9 cellular contexts compared by ENCODE assay signal in genomic region chr1:28775121-28775942, GRCh38. TPM values are rescaled to one million over a fixed set of nuclear protein-coding genes. Genes with fewer than 3 reads are reported as not detected.
A peak's percentile ranks its signal among the peaks of the same experiment; 100 is the strongest.
DNase-seq lines count a peak whose midpoint lies in the region; ATAC-seq and TF ChIP-seq lines count a peak whose summit lies in the region.
"Had no signal": no experiment of that assay in that cellular context is flagged by ENCODE, and none has a peak within 500 bp of the region (broad histone marks: within the 10 kb centered on the region; RNA-seq: fewer than 3 reads in every experiment).

No MANE protein-coding gene starts in this region.

- H3K36me3 ChIP-seq in psoas muscle (ENCODE audit: insufficient read depth in 1 of 2, low read depth in 1 of 2) (peaks cover 0 to 25% of the 10 kb centered on the region in 2 donors), upper lobe of left lung (peaks cover 0 to 21% (median 12%) of the 10 kb centered on the region in 4 donors)

- POLR2A ChIA-PET in RWPE1 (lab: Yijun Ruan, JAX; ENCODE audit: low non-redundant PET) = interaction anchor here (0.5 to 0.7 kb wide), 2 partner anchors 127 to 264 kb away, joined by 3 read pairs; partner anchors contain the start of gene RNU11

- peak; percentile 40 for DNase-seq in GM19240 (ENCODE audit: insufficient read length, low spot score)
- DNase-seq in RWPE1 (ENCODE audit: low spot score) = peak; percentile 78
- peak; percentile 63 to 82 for DNase-seq in activated naive CD4-positive, alpha-beta T cell treated with anti-CD3 and anti-CD28 coated beads, Interleukin-2, amount 50 U/mL, for 72 hours (ENCODE audit: low spot score in 2 of 2)
- DNase-seq in Right ventricle myocardium inferior (ENCODE audit: missing footprints) = peak; percentile 93
- peak; percentile 76 to 85 for DNase-seq in psoas muscle
- peak; percentile 86 to 96 for DNase-seq in upper lobe of left lung
- no peak for DNase-seq in NCI-H1092 (lab: John Stamatoyannopoulos, UW)

- H3K9me3 ChIP-seq in psoas muscle (no peaks in the 10 kb centered on the region), upper lobe of left lung (no peaks in the 10 kb centered on the region)

- H3K4me1 ChIP-seq in psoas muscle = peaks cover 10% of the 10 kb centered on the region
- peaks cover 0 to 18% (median 14%) of the 10 kb centered on the region in 4 donors for H3K4me1 ChIP-seq in upper lobe of left lung

- CTCF ChIA-PET in RWPE1 (lab: Yijun Ruan, JAX) = interaction anchor here (0.5 to 3.1 kb wide), 11 partner anchors 10 to 462 kb away, joined by 3 to 13 read pairs (median 5); no protein-coding TSS in a partner anchor

- peak overlapping the region; percentile 58 for H3K4me3 ChIP-seq in psoas muscle
- H3K4me3 ChIP-seq in upper lobe of left lung = peak overlapping the region in 3 of 4 donors; percentile 45 to 56 (median 54)

- TF ChIP-seq CTCF in RWPE1 (conservative IDR thresholded peaks at IDR 0.05; ENCODE audit: low read depth) (no peak), psoas muscle (IDR thresholded peaks at IDR 0.05) (no peak), upper lobe of left lung (IDR thresholded peaks at IDR 0.05) (peak in 1 of 6 experiments; percentile 9)

- 23 to 34% (median 27%) methylated on average over 31 to 39 of the region's 39 CpGs for WGBS in psoas muscle, 3 donors
- WGBS in upper lobe of left lung, 2 donors = 9 to 15% methylated on average over 24 to 33 of the region's 39 CpGs

- ATAC-seq in activated naive CD4-positive, alpha-beta T cell treated with anti-CD3 and anti-CD28 coated beads, Interleukin-2, amount 50 U/mL, for 72 hours = peak; percentile 90 to 97
- ATAC-seq in Right ventricle myocardium inferior = peak; percentile 97
- peak; percentile 66 to 87 (median 82) for ATAC-seq in psoas muscle
- peak; percentile 95 to 98 for ATAC-seq in upper lobe of left lung (ENCODE audit: low FRiP score in 2 of 2)
- ATAC-seq in GM19397 (IDR thresholded peaks at IDR 0.05; ENCODE audit: unreplicated experiment) = no peak

- TF ChIP-seq EP300 in upper lobe of left lung (IDR thresholded peaks at IDR 0.05) = peak in 1 of 4 donors; percentile 10

- no peaks in the 10 kb centered on the region for H3K27me3 ChIP-seq in psoas muscle (ENCODE audit: insufficient read depth in 3 of 3, low read length in 2 of 3)
- no peaks in the 10 kb centered on the region for H3K27me3 ChIP-seq in upper lobe of left lung

- peak in 1 of 4 donors; percentile 67 for TF ChIP-seq POLR2A in upper lobe of left lung (IDR thresholded peaks at IDR 0.05)

- peak overlapping the region; percentile 20 to 70 for H3K27ac Mint-ChIP-seq in activated naive CD4-positive, alpha-beta T cell treated with anti-CD3 and anti-CD28 coated beads, Interleukin-2, amount 50 U/mL, for 72 hours

- H3K27ac ChIP-seq in RWPE1 = peak overlapping the region; percentile 55
- no peak overlapping the region for H3K27ac ChIP-seq in psoas muscle
- peak overlapping the region; percentile 31 to 82 (median 76) for H3K27ac ChIP-seq in upper lobe of left lung

- H3K36me3 Mint-ChIP-seq in activated naive CD4-positive, alpha-beta T cell treated with anti-CD3 and anti-CD28 coated beads, Interleukin-2, amount 50 U/mL, for 72 hours = no peaks in the 10 kb centered on the region

- no peaks in the 10 kb centered on the region for H3K9me3 Mint-ChIP-seq in activated naive CD4-positive, alpha-beta T cell treated with anti-CD3 and anti-CD28 coated beads, Interleukin-2, amount 50 U/mL, for 72 hours

- intact Hi-C loops in Right ventricle myocardium inferior (cut with DNase I) = no loop called here
- intact Hi-C loops in psoas muscle (cut with DNase I) = no loop called here

RNA-seq across cellular contexts. Expression of gene OPRD1, which starts 36.6 kb away (rescaled TPM):
- under 1 TPM in 1 of 2 donors, not detected in 1; 0.05 TPM for total RNA-seq in activated naive CD4-positive, alpha-beta T cell treated with anti-CD3 and anti-CD28 coated beads, Interleukin-2, amount 50 U/mL, for 72 hours
- total RNA-seq in Right ventricle myocardium inferior (not detected), psoas muscle (under 1 TPM in 2 of 4 donors, not detected in 2; 0.02 to 0.07 TPM), upper lobe of left lung (not detected)
- polyA plus RNA-seq in psoas muscle = under 1 TPM in 2 of 3 donors, not detected in 1; 0.03 to 0.12 TPM
- total RNA-seq: T-helper 1 cell treated with Interleukin-12 subunit alpha and Interleukin-12 subunit beta and Interleukin-4 antibody, amounts not matched to agents 30 ng/mL and 1 ng/mL, for 36 hours had no signal

RNA-seq across cellular contexts. Expression of gene YTHDF2, which starts 38.6 kb away (rescaled TPM):
- total RNA-seq in activated naive CD4-positive, alpha-beta T cell treated with anti-CD3 and anti-CD28 coated beads, Interleukin-2, amount 50 U/mL, for 72 hours = 10 to 100 TPM; 65.7 to 78.0 TPM
- total RNA-seq in Right ventricle myocardium inferior (37.9 TPM), psoas muscle (10 to 100 TPM; 43.4 to 55.1 (median 49.1) TPM), upper lobe of left lung (10 to 100 TPM; 40.1 to 72.5 (median 59.0) TPM)
- 10 to 100 TPM; 30.3 to 49.0 (median 38.4) TPM for polyA plus RNA-seq in psoas muscle
